ENCODE assay signal across 13 cellular contexts in the genomic region with DNA sequence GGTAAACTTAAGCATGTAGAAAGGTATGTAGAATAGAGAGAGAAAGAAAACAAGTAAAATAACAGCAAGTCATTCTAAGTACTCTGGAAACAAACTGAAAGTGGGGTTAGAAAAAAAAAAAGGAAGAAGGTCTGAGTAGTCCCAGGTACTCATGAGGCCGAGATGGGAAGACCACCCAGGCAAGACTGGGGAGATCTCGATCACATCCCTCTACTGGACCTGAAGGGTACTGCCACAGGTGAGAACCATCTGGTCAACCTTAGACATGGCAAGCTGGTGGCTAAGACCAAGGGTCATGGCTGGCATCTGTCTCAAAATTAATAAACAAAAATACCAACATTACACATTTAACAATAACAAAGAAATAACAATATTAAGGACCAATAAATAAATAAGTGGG. TPM values are rescaled to one million over a fixed set of nuclear protein-coding genes. Genes with fewer than 3 reads are reported as not detected.
DNase-seq lines count a peak whose midpoint lies in the region; ATAC-seq and TF ChIP-seq lines count a peak whose summit lies in the region.
"Had no signal": no experiment of that assay in that cellular context is flagged by ENCODE, and none has a peak within 500 bp of the region (broad histone marks: within the 10 kb centered on the region; RNA-seq: fewer than 3 reads in every experiment).

No MANE protein-coding gene starts in this region.

- H3K27me3 ChIP-seq in brain microvascular endothelial cell (replicated peaks): no peaks in the 10 kb centered on the region

- in situ Hi-C loops in brain microvascular endothelial cell (cut with HindIII; ENCODE audit: low pct_ligation_motif_present, low sequenced_read_pairs): no loop called here

- peaks cover 0 to 3% (median 0%) of the 10 kb centered on the region in 3 donors for H3K27me3 Mint-ChIP-seq in naive B cell
- H3K27me3 Mint-ChIP-seq: effector memory CD8-positive, alpha-beta T cell had no signal

- DNase-seq in NCI-H82 (lab: John Stamatoyannopoulos, UW) (peak; percentile 51), NCI-H82 treated with DMSO at 0.1 percent for 48 hours (lab: John Stamatoyannopoulos, UW; ENCODE audit: unreplicated experiment) (no peak), HuH-7 (ENCODE audit: low spot score) (peak; percentile 41), brain microvascular endothelial cell (no peak), naive B cell (peak; percentile 8), HUDEP-2 (lab: John Stamatoyannopoulos, UW; ENCODE audit: unreplicated experiment in 76 of 76) (no peak), nucleus accumbens (lab: John Stamatoyannopoulos, UW) (no peak)
- DNase-seq in activated CD8-positive, alpha-beta memory T cell treated with anti-CD3 and anti-CD28 coated beads, Interleukin-2, amount 50 U/mL, for 4 hours: no peak
- DNase-seq: left cardiac atrium; NCI-H2081; SHP77; stimulated activated CD4-positive, alpha-beta T cell treated with anti-CD3 and anti-CD28 coated beads, Interleukin-4, amount 100 ng/mL, for 1 hour had no signal

- peak overlapping the region in 1 of 8 donors; percentile 27 for H3K4me3 Mint-ChIP-seq in naive B cell
- H3K4me3 Mint-ChIP-seq: effector memory CD8-positive, alpha-beta T cell had no signal

- no peaks in the 10 kb centered on the region for H3K36me3 ChIP-seq in brain microvascular endothelial cell (replicated peaks)

- no peak overlapping the region for H3K4me3 ChIP-seq in brain microvascular endothelial cell (ENCODE audit: low read depth, low read length)

- peaks cover 0 to 15% of the 10 kb centered on the region in 2 donors for H3K36me3 Mint-ChIP-seq in naive B cell

- H3K4me1 Mint-ChIP-seq in naive B cell: peaks cover 4 to 10% (median 7%) of the 10 kb centered on the region in 3 donors

- H3K9me3 Mint-ChIP-seq in naive B cell: peaks cover 5 to 26% (median 10%) of the 10 kb centered on the region in 7 donors

- no peak overlapping the region for H3K27ac ChIP-seq in brain microvascular endothelial cell

- peak; percentile 46 for TF ChIP-seq CTCF in brain microvascular endothelial cell (IDR thresholded peaks at IDR 0.05; ENCODE audit: low read depth, low read length, missing control alignments)

- peak; percentile 67 to 68 for ATAC-seq in naive B cell (ENCODE audit: low read depth in 2 of 2)
- ATAC-seq: effector memory CD8-positive, alpha-beta T cell; left cardiac atrium had no signal

- H3K27ac Mint-ChIP-seq in naive B cell: peak overlapping the region in 1 of 6 donors; percentile 22
- H3K27ac Mint-ChIP-seq: effector memory CD8-positive, alpha-beta T cell had no signal

RNA-seq across cellular contexts. Expression of gene ZNF724, which starts 36.3 kb away (rescaled TPM):
- 1 to 10 TPM in 5 of 6 donors, not detected in 1; 2.8 to 6.1 (median 6.0) TPM for polyA plus RNA-seq in naive B cell (ENCODE audit: low read depth in 6 of 6)

Comparison
In these comparisons a context has a peak if more than half of its experiments do, and no peak if none do; other contexts are left out.
1. DNase-seq: peak in NCI-H82 (single experiment), HuH-7 (single experiment) and naive B cell (single experiment); none in NCI-H82 treated with DMSO at 0.1 percent for 48 hours (single experiment), brain microvascular endothelial cell (single experiment), activated CD8-positive, alpha-beta memory T cell treated with anti-CD3 and anti-CD28 coated beads, Interleukin-2, amount 50 U/mL, for 4 hours (single experiment), HUDEP-2 (0 of 76) and nucleus accumbens (0 of 56).